1 cellular context compared by ENCODE assay signal in the genomic region with DNA sequence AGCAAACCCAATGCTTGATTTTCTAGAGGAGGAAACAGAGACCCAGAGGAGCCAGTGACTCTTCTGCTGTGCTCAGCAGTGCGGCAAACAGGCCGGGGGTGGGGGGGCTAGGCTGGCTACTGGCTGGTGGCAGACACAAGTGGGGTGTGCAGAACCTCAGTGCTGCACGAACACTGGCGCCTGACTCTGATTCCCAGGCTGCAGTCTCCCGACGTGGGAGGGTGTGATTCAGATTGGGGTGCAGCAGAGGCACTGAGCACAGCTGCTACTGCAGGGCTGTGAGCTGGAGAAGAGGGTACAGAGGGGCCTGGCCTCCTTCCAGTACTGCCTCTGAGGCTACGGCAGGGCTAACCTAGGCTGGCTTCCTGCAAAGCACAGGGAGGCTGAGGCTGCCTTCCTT.
TF ChIP-seq lines count a peak whose summit lies in the region.

No MANE protein-coding gene starts in this region.

TF ChIP-seq in H1, 55 proteins besides CTCF, POLR2A, EP300 and RAD21:
- TF ChIP-seq, protein P1, sequence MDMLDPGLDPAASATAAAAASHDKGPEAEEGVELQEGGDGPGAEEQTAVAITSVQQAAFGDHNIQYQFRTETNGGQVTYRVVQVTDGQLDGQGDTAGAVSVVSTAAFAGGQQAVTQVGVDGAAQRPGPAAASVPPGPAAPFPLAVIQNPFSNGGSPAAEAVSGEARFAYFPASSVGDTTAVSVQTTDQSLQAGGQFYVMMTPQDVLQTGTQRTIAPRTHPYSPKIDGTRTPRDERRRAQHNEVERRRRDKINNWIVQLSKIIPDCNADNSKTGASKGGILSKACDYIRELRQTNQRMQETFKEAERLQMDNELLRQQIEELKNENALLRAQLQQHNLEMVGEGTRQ (IDR thresholded peaks at IDR 0.05; ENCODE audit: low read length), result no peak
- no peak for TF ChIP-seq SP1 (IDR thresholded peaks at IDR 0.05; ENCODE audit: low read depth, low read length)
- TF ChIP-seq CREB1 (IDR thresholded peaks at IDR 0.05), result no peak
- no peak for TF ChIP-seq JUN (IDR thresholded peaks at IDR 0.05; ENCODE audit: low read depth, low read length)
- TF ChIP-seq, protein P2, sequence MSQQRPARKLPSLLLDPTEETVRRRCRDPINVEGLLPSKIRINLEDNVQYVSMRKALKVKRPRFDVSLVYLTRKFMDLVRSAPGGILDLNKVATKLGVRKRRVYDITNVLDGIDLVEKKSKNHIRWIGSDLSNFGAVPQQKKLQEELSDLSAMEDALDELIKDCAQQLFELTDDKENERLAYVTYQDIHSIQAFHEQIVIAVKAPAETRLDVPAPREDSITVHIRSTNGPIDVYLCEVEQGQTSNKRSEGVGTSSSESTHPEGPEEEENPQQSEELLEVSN (IDR thresholded peaks at IDR 0.05), result no peak
- TF ChIP-seq, protein P3, sequence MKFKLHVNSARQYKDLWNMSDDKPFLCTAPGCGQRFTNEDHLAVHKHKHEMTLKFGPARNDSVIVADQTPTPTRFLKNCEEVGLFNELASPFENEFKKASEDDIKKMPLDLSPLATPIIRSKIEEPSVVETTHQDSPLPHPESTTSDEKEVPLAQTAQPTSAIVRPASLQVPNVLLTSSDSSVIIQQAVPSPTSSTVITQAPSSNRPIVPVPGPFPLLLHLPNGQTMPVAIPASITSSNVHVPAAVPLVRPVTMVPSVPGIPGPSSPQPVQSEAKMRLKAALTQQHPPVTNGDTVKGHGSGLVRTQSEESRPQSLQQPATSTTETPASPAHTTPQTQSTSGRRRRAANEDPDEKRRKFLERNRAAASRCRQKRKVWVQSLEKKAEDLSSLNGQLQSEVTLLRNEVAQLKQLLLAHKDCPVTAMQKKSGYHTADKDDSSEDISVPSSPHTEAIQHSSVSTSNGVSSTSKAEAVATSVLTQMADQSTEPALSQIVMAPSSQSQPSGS (IDR thresholded peaks at IDR 0.05; ENCODE audit: low read length), result no peak
- TF ChIP-seq HDAC6 (IDR thresholded peaks at IDR 0.05; ENCODE audit: low read depth, low read length), result no peak
- no peak for TF ChIP-seq GABPA (IDR thresholded peaks at IDR 0.05; ENCODE audit: borderline replicate concordance, insufficient read depth, low read length)
- TF ChIP-seq ZNF274 (IDR thresholded peaks at IDR 0.05; ENCODE audit: borderline replicate concordance, extremely low read depth, low read length), result no peak
- no peak for TF ChIP-seq SRF (IDR thresholded peaks at IDR 0.05; ENCODE audit: low read depth, low read length)
- no peak for TF ChIP-seq TAF7 (optimal IDR thresholded peaks at IDR 0.05; ENCODE audit: borderline replicate concordance, low read depth, low read length)
